ENCODE assay signal across 10 cellular contexts in genomic region chr22:17570851-17571631, GRCh38. TPM values are rescaled to one million over a fixed set of nuclear protein-coding genes. Genes with fewer than 3 reads are reported as not detected.
DNase-seq lines count a peak whose midpoint lies in the region; ATAC-seq, FAIRE-seq and TF ChIP-seq lines count a peak whose summit lies in the region.
"Had no signal": no experiment of that assay in that cellular context is flagged by ENCODE, and none has a peak within 500 bp of the region (broad histone marks: within the 10 kb centered on the region; RNA-seq: fewer than 3 reads in every experiment).

No MANE protein-coding gene starts in this region.

- peaks cover 24% of the 10 kb centered on the region for H3K4me1 ChIP-seq in skeletal muscle satellite cell (ENCODE audit: control insufficient read depth, insufficient read depth, low read length)

- H3K4me3 ChIP-seq in skeletal muscle satellite cell (ENCODE audit: low read length) = peak overlapping the region; percentile 65
- H3K4me3 ChIP-seq: SJSA1 had no signal

- TF ChIP-seq CTCF in chondrocyte (IDR thresholded peaks at IDR 0.05) = no peak
- no peak for TF ChIP-seq CTCF in D721Med (IDR thresholded peaks at IDR 0.05; ENCODE audit: insufficient read depth, missing control alignments)

- H3K36me3 ChIP-seq in skeletal muscle satellite cell (ENCODE audit: insufficient read depth, low read length) = no peaks in the 10 kb centered on the region
- H3K36me3 ChIP-seq: SJSA1 had no signal

- DNase-seq in H54 (ENCODE audit: insufficient read length, low spot score) (peak; percentile 36), chondrocyte (ENCODE audit: low spot score) (no peak), left colon (peak; percentile 22 to 79), D721Med (ENCODE audit: insufficient read length, low spot score) (no peak), NCI-H2227 treated with DMSO at 0.1 percent for 48 hours (lab: John Stamatoyannopoulos, UW) (no peak)
- DNase-seq in NK-92 treated with Interleukin-12 subunit alpha and Interleukin-12 subunit beta, amount 100 ng/mL, for 24 hours (lab: John Stamatoyannopoulos, UW) = no peak

- H3K27me3 Mint-ChIP-seq in chondrocyte (ENCODE audit: low read depth) = no peaks in the 10 kb centered on the region

- no peak for TF ChIP-seq POLR2A in H54 (IDR thresholded peaks at IDR 0.05; ENCODE audit: low read depth, low read length)

- H3K4me1 Mint-ChIP-seq in chondrocyte (ENCODE audit: low read depth) = peaks cover 25% of the 10 kb centered on the region
- H3K4me1 Mint-ChIP-seq: central memory CD8-positive, alpha-beta T cell had no signal

- ATAC-seq in left colon (peak; percentile 36), HG03045 (IDR thresholded peaks at IDR 0.05; ENCODE audit: unreplicated experiment) (no peak)

- H3K27ac Mint-ChIP-seq in chondrocyte (ENCODE audit: unreplicated experiment) = peak overlapping the region; percentile 71

- H3K9me3 ChIP-seq in skeletal muscle satellite cell (replicated peaks; ENCODE audit: low read length) = no peaks in the 10 kb centered on the region
- H3K9me3 ChIP-seq: SJSA1 had no signal

- peak overlapping the region; percentile 68 for H3K9ac ChIP-seq in skeletal muscle satellite cell (ENCODE audit: low read depth, low read length)

- FAIRE-seq in H54 (lab: Jason Lieb, UNC) = no peak
- FAIRE-seq in D721Med (lab: Jason Lieb, UNC) = no peak

- intact Hi-C loops in left colon (cut with DNase I, micrococcal nuclease) = no loop called here

- H3K4me2 ChIP-seq in skeletal muscle satellite cell (ENCODE audit: low read length) = peak overlapping the region; percentile 90

- H3K9me3 Mint-ChIP-seq in chondrocyte (ENCODE audit: low read depth) = no peaks in the 10 kb centered on the region
- H3K9me3 Mint-ChIP-seq: central memory CD8-positive, alpha-beta T cell had no signal

- no peaks in the 10 kb centered on the region for H3K36me3 Mint-ChIP-seq in chondrocyte (ENCODE audit: low read depth)

- H3K4me3 Mint-ChIP-seq in chondrocyte (ENCODE audit: unreplicated experiment) = peak overlapping the region; percentile 32
- H3K4me3 Mint-ChIP-seq: central memory CD8-positive, alpha-beta T cell had no signal

- peaks cover 3% of the 10 kb centered on the region for H3K27me3 ChIP-seq in skeletal muscle satellite cell (ENCODE audit: control insufficient read depth, insufficient read depth, low read length)
- H3K27me3 ChIP-seq: SJSA1 had no signal

RNA-seq across cellular contexts. Expression of gene SLC25A18, which starts 7.7 kb away (rescaled TPM):
- total RNA-seq in chondrocyte (not detected in 3 replicates), left colon (not detected)
- not detected in 2 replicates for total RNA-seq in skeletal muscle satellite cell (2012; rRNA removed)
- total RNA-seq: SJSA1 had no signal

RNA-seq across cellular contexts. Expression of gene ATP6V1E1, which starts 57.5 kb away (rescaled TPM):
- total RNA-seq in chondrocyte (118 to 125 TPM (median 120 TPM) in 3 replicates), left colon (100 to 1,000 TPM; 100 to 102 TPM)
- total RNA-seq in skeletal muscle satellite cell (2012; rRNA removed) = 119 and 130 TPM in 2 replicates

Comparison
In these comparisons a context has a peak if more than half of its experiments do, and no peak if none do; other contexts are left out.
1. DNase-seq: peak in H54 (single experiment) and left colon (2 of 2); none in chondrocyte (single experiment), D721Med (single experiment), NCI-H2227 treated with DMSO at 0.1 percent for 48 hours (single experiment) and NK-92 treated with Interleukin-12 subunit alpha and Interleukin-12 subunit beta, amount 100 ng/mL, for 24 hours (single experiment).